23 cellular contexts compared by ENCODE assay signal in the genomic region with DNA sequence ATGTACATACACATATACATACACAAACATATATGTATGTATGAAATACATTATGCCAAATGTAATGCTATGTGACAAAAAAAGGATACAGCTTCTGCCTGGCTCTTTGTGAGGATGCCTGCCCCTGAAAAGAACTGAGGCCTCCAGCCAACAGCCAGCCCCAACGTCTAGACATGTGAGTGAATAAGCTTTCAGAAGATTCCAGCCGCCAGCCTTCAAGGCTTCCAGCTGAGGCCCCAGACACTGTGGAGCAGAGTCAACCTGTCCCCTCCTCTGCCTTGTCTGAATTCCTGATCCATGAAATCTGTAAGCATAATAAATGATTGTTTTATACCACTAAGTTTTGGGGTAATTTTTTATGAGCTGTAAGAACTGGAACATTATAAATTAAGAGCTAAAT. TPM values are rescaled to one million over a fixed set of nuclear protein-coding genes. Genes with fewer than 3 reads are reported as not detected.
DNase-seq lines count a peak whose midpoint lies in the region; ATAC-seq and TF ChIP-seq lines count a peak whose summit lies in the region.
"Had no signal": no experiment of that assay in that cellular context is flagged by ENCODE, and none has a peak within 500 bp of the region (broad histone marks: within the 10 kb centered on the region; RNA-seq: fewer than 3 reads in every experiment).

No MANE protein-coding gene starts in this region.

- in situ Hi-C loops in astrocyte of the spinal cord (cut with HindIII; ENCODE audit: low sequenced_read_pairs), result no loop called here

- TF ChIP-seq CTCF in astrocyte of the spinal cord (IDR thresholded peaks at IDR 0.05; ENCODE audit: low read depth, low read length), result no peak
- no peak for TF ChIP-seq CTCF in nephron (IDR thresholded peaks at IDR 0.05; ENCODE audit: unreplicated experiment in 3 of 3)
- TF ChIP-seq CTCF in natural killer cell (IDR thresholded peaks at IDR 0.05), result no peak

- H3K27me3 Mint-ChIP-seq in nephron (ENCODE audit: low read depth), result no peaks in the 10 kb centered on the region
- H3K27me3 Mint-ChIP-seq in activated CD4-positive, alpha-beta T cell treated with anti-CD3 and anti-CD28 coated beads, Interleukin-2, amount 10 ng/mL, durations not matched to agents 7 days and 5 days, result peaks cover 6% of the 10 kb centered on the region
- H3K27me3 Mint-ChIP-seq in natural killer cell (ENCODE audit: low read depth in 2 of 2), result peaks cover 0 to 6% of the 10 kb centered on the region in 2 donors
- H3K27me3 Mint-ChIP-seq: CD4-positive, alpha-beta T cell had no signal

- peak; percentile 54 for DNase-seq in GM03348 (ENCODE audit: low spot score)
- DNase-seq in astrocyte of the spinal cord (ENCODE audit: low read depth, low spot score), result peak; percentile 49
- peak; percentile 13 for DNase-seq in glomerular visceral epithelial cell (ENCODE audit: extremely low spot score)
- no peak for DNase-seq in NCI-H82 (lab: John Stamatoyannopoulos, UW)
- DNase-seq in activated T-cell treated with anti-CD3 and anti-CD28 coated beads for 4 hours, result no peak
- DNase-seq in activated CD4-positive, alpha-beta T cell treated with anti-CD3 and anti-CD28 coated beads, Interleukin-2, amount 10 ng/mL, durations not matched to agents 7 days and 5 days, result no peak
- no peak for DNase-seq in natural killer cell
- DNase-seq: CD4-positive, alpha-beta T cell; DMS53; HFFc6; KBM-7; MV-4-11; NCI-H1105; NCI-H1436 treated with DMSO at 0.1 percent for 48 hours; NCI-H187 treated with DMSO at 0.1 percent for 48 hours; NCI-H524; NCI-H774; NK-92 treated with Interleukin-12 subunit alpha and Interleukin-12 subunit beta, amount 100 ng/mL, for 24 hours; SHP77 had no signal

- no peak for ATAC-seq in natural killer cell
- ATAC-seq: GM23338 had no signal

- CTCF ChIA-PET in activated CD4-positive, alpha-beta T cell treated with anti-CD3 and anti-CD28 coated beads, Interleukin-2, amount 10 ng/mL, durations not matched to agents 7 days and 5 days (lab: Charles Lee), result interaction anchor here (0.6 to 1.3 kb wide), 3 partner anchors 12 to 1103 kb away, joined by 3 read pairs; no protein-coding TSS in a partner anchor

- intact Hi-C loops in natural killer cell (cut with micrococcal nuclease), result no loop called here

- H3K4me3 ChIP-seq in astrocyte of the spinal cord (ENCODE audit: low read depth, low read length), result no peak overlapping the region
- H3K4me3 ChIP-seq: BLaER1, GM23338, HAP-1 had no signal

- no peak overlapping the region for H3K4me3 Mint-ChIP-seq in nephron
- H3K4me3 Mint-ChIP-seq in activated CD4-positive, alpha-beta T cell treated with anti-CD3 and anti-CD28 coated beads, Interleukin-2, amount 10 ng/mL, durations not matched to agents 7 days and 5 days, result no peak overlapping the region
- H3K4me3 Mint-ChIP-seq in natural killer cell, result no peak overlapping the region
- H3K4me3 Mint-ChIP-seq: CD4-positive, alpha-beta T cell; GM23338; HFFc6 had no signal

- no peaks in the 10 kb centered on the region for H3K9me3 Mint-ChIP-seq in nephron
- H3K9me3 Mint-ChIP-seq in activated CD4-positive, alpha-beta T cell treated with anti-CD3 and anti-CD28 coated beads, Interleukin-2, amount 10 ng/mL, durations not matched to agents 7 days and 5 days, result no peaks in the 10 kb centered on the region
- H3K9me3 Mint-ChIP-seq in natural killer cell, result no peaks in the 10 kb centered on the region
- H3K9me3 Mint-ChIP-seq: CD4-positive, alpha-beta T cell; GM23338; HFFc6 had no signal

- H3K36me3 Mint-ChIP-seq in nephron (ENCODE audit: low read depth) (peaks cover 40% of the 10 kb centered on the region), natural killer cell (no peaks in the 10 kb centered on the region)
- H3K36me3 Mint-ChIP-seq in activated CD4-positive, alpha-beta T cell treated with anti-CD3 and anti-CD28 coated beads, Interleukin-2, amount 10 ng/mL, durations not matched to agents 7 days and 5 days (ENCODE audit: low read depth), result no peaks in the 10 kb centered on the region

- H3K4me1 Mint-ChIP-seq in nephron (peaks cover 24% of the 10 kb centered on the region), natural killer cell (no peaks in the 10 kb centered on the region)
- no peaks in the 10 kb centered on the region for H3K4me1 Mint-ChIP-seq in activated CD4-positive, alpha-beta T cell treated with anti-CD3 and anti-CD28 coated beads, Interleukin-2, amount 10 ng/mL, durations not matched to agents 7 days and 5 days
- H3K4me1 Mint-ChIP-seq: GM23338 had no signal

- POLR2A ChIA-PET in activated CD4-positive, alpha-beta T cell treated with anti-CD3 and anti-CD28 coated beads, Interleukin-2, amount 10 ng/mL, durations not matched to agents 7 days and 5 days (lab: Charles Lee), result no interaction called here

- H3K27ac Mint-ChIP-seq in nephron, result peak overlapping the region in 2 of 3 experiments; percentile 29 to 37
- no peak overlapping the region for H3K27ac Mint-ChIP-seq in activated CD4-positive, alpha-beta T cell treated with anti-CD3 and anti-CD28 coated beads, Interleukin-2, amount 10 ng/mL, durations not matched to agents 7 days and 5 days
- no peak overlapping the region for H3K27ac Mint-ChIP-seq in natural killer cell
- H3K27ac Mint-ChIP-seq: CD4-positive, alpha-beta T cell; GM23338; HFFc6 had no signal

RNA-seq across cellular contexts. Expression of a gene that starts 24.7 kb away (rescaled TPM):
- total RNA-seq in activated CD4-positive, alpha-beta T cell treated with anti-CD3 and anti-CD28 coated beads, Interleukin-2, amount 10 ng/mL, durations not matched to agents 7 days and 5 days, result not detected
- not detected for total RNA-seq in natural killer cell

Comparison
In these comparisons a context has a peak if more than half of its experiments do, and no peak if none do; other contexts are left out.
1. DNase-seq: peak in GM03348 (single experiment), astrocyte of the spinal cord (single experiment) and glomerular visceral epithelial cell (single experiment); none in NCI-H82 (single experiment), activated T-cell treated with anti-CD3 and anti-CD28 coated beads for 4 hours (single experiment), activated CD4-positive, alpha-beta T cell treated with anti-CD3 and anti-CD28 coated beads, Interleukin-2, amount 10 ng/mL, durations not matched to agents 7 days and 5 days (single experiment) and natural killer cell (single experiment).
2. H3K27ac Mint-ChIP-seq: peak in nephron (2 of 3); none in activated CD4-positive, alpha-beta T cell treated with anti-CD3 and anti-CD28 coated beads, Interleukin-2, amount 10 ng/mL, durations not matched to agents 7 days and 5 days (single experiment) and natural killer cell (0 of 2).